6 cellular contexts compared by ENCODE assay signal in the genomic region with DNA sequence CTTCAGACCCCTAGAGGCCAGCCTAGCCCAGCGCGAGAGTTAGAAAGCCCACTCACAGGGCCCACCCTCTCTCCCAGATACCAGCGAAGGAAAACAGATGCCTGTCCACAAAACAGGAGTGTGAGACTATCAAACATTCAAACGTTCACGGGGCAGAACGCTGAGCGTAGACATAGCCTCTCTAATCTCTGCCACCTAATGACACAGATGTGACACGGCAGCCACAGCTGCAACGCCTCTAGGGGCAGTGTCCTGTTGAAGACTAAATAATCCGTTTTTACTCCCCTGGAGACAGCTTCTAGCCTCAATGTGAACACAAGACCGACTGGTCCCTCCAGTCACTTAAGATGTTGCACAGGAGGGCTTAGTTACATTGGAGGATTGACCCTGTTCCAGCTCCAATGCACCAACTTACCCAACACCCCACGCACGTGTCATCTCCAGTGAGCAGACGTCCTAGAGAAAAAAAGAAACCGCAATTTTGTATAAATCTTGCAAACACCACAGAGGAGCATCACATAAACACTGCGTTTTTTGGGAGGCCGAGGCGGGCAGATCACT. TPM values are rescaled to one million over a fixed set of nuclear protein-coding genes. Genes with fewer than 3 reads are reported as not detected.
DNase-seq lines count a peak whose midpoint lies in the region; ATAC-seq, FAIRE-seq and TF ChIP-seq lines count a peak whose summit lies in the region.

No MANE protein-coding gene starts in this region.

- no peak for FAIRE-seq in H1 (lab: Jason Lieb, UNC)

- H3K23ac ChIP-seq in H1 (ENCODE audit: insufficient read length) = no peak overlapping the region

- H3K9me3 ChIP-seq in ES-I3 (ENCODE audit: control insufficient read depth, insufficient read depth, low read length) (no peaks in the 10 kb centered on the region), RWPE2 (ENCODE audit: severe bottlenecking) (no peaks in the 10 kb centered on the region), H1 (ENCODE audit: insufficient read depth in 2 of 2, low read depth in 1 of 2, low read length in 1 of 2) (no peaks in the 10 kb centered on the region), skeletal muscle satellite cell (replicated peaks; ENCODE audit: low read length) (no peaks in the 10 kb centered on the region)

- no peak for TF ChIP-seq EP300 in H1 (IDR thresholded peaks at IDR 0.05; ENCODE audit: borderline replicate concordance in 1 of 2, low read depth in 2 of 2, low read length in 2 of 2)

- no peak overlapping the region for H2BK120ac ChIP-seq in H1 (replicated peaks; ENCODE audit: low read depth, low read length)

- H3K27ac ChIP-seq in RWPE2 (ENCODE audit: poor library complexity, severe bottlenecking) (peak overlapping the region; percentile 68), H1 (ENCODE audit: low read depth, low read length) (no peak overlapping the region)

- H2BK5ac ChIP-seq in H1 (ENCODE audit: low read depth, low read length) = no peak overlapping the region

- no peak for DNase-seq in RWPE2 (ENCODE audit: low spot score)
- DNase-seq in H1 (ENCODE audit: low read depth in 1 of 2, low spot score in 2 of 2) = no peak
- no peak for DNase-seq in foreskin melanocyte

- H3K27me3 ChIP-seq in RWPE2 (ENCODE audit: insufficient read depth, poor library complexity, severe bottlenecking) (no peaks in the 10 kb centered on the region), H1 (replicated peaks in 1 of 4; ENCODE audit: control insufficient read depth in 3 of 4, extremely low read depth in 1 of 4, insufficient read depth in 3 of 4, low read length in 3 of 4) (peaks cover 0 to 9% (median 5%) of the 10 kb centered on the region in 4 experiments; a peak in 5 of 7 replicates), skeletal muscle satellite cell (ENCODE audit: control insufficient read depth, insufficient read depth, low read length) (no peaks in the 10 kb centered on the region)

- WGBS in H1 (ENCODE audit: extremely low coverage in 1 of 2, insufficient coverage in 1 of 2, insufficient read length in 1 of 2, insufficient replicate concordance in 2 of 2, low coverage in 1 of 2, low lambda C conversion rate in 2 of 2, missing lambda C conversion rate in 1 of 2), 2 experiments = 62% methylated on average over 18 of the region's 18 CpGs; no CpG with 5 or more reads in 1 of the 2 experiments

- peak overlapping the region; percentile 88 to 90 for H3K4me2 ChIP-seq in H1 (ENCODE audit: insufficient read depth in 1 of 2, low read depth in 2 of 2, low read length in 2 of 2)
- H3K4me2 ChIP-seq in skeletal muscle satellite cell (ENCODE audit: low read length) = peak overlapping the region; percentile 99

- no peak overlapping the region for H4K5ac ChIP-seq in H1 (ENCODE audit: insufficient read length, low read depth, low read length)

- TF ChIP-seq POLR2A in H1 (IDR thresholded peaks at IDR 0.05; ENCODE audit: control extremely low read depth in 1 of 2, low read depth in 2 of 2, low read length in 2 of 2) = no peak

- H3K79me2 ChIP-seq in H1 (ENCODE audit: control insufficient read depth in 1 of 2, insufficient read depth in 2 of 2, low read length in 2 of 2) = peaks cover 8 to 36% of the 10 kb centered on the region in 2 experiments

- no peak overlapping the region for H2AK5ac ChIP-seq in H1 (ENCODE audit: low read depth, low read length)

- POLR2A ChIA-PET in H1 (lab: Charles Lee; ENCODE audit: partially characterized antibody) = interaction anchor here (0.5 to 14.1 kb wide), 23 partner anchors 10 to 705 kb away, joined by 3 to 223 read pairs (median 5); a partner anchor contains a TSS

- H2AFZ ChIP-seq in H1 (ENCODE audit: low read length) = no peak overlapping the region

- no peak overlapping the region for H2BK20ac ChIP-seq in H1 (ENCODE audit: low read length)

- no peak overlapping the region for H2BK15ac ChIP-seq in H1 (ENCODE audit: low read length)

- ATAC-seq in RWPE2 (ENCODE audit: low read depth) = no peak
- no peak for ATAC-seq in HG03571 (IDR thresholded peaks at IDR 0.05; ENCODE audit: unreplicated experiment)

- H4K8ac ChIP-seq in H1 (ENCODE audit: extremely low read depth, insufficient read depth, low read length) = no peak overlapping the region

- peaks cover 12% of the 10 kb centered on the region for H3K79me1 ChIP-seq in H1 (ENCODE audit: low read depth, low read length)

- H3K4me1 ChIP-seq in ES-I3 (ENCODE audit: insufficient read depth, low read length) (peaks cover 4% of the 10 kb centered on the region; the same call in 1 of the 2 replicates), RWPE2 (ENCODE audit: insufficient read depth, poor library complexity, severe bottlenecking) (peaks cover 14% of the 10 kb centered on the region), H1 (replicated peaks in 1 of 4; ENCODE audit: control insufficient read depth in 3 of 4, insufficient read depth in 4 of 4, low read length in 3 of 4) (peaks cover 3 to 16% (median 5%) of the 10 kb centered on the region in 4 experiments), skeletal muscle satellite cell (ENCODE audit: control insufficient read depth, insufficient read depth, low read length) (peaks cover 25% of the 10 kb centered on the region)

- no peak overlapping the region for H3K14ac ChIP-seq in H1 (ENCODE audit: insufficient read length)

- TF ChIP-seq RAD21 in H1 (IDR thresholded peaks at IDR 0.05 in 1 of 2, conservative IDR thresholded peaks at IDR 0.05 in 1 of 2; ENCODE audit: low read depth in 2 of 2, low read length in 2 of 2) = no peak

- no peak overlapping the region for H4K91ac ChIP-seq in H1 (replicated peaks; ENCODE audit: insufficient read length, low read length)

- H3K4me3 ChIP-seq in RWPE2 (ENCODE audit: severe bottlenecking) (peak overlapping the region; percentile 63), H1 (ENCODE audit: extremely low read depth in 1 of 4, insufficient read depth in 2 of 4, low read depth in 3 of 4, low read length in 4 of 4) (peak overlapping the region; percentile 89 to 98 (median 95)), skeletal muscle satellite cell (ENCODE audit: low read length) (peak overlapping the region; percentile 96)

- H2BK12ac ChIP-seq in H1 (ENCODE audit: low read depth, low read length) = no peak overlapping the region

- no peak overlapping the region for H3K18ac ChIP-seq in H1 (ENCODE audit: extremely low read depth, low read length)

- no peak overlapping the region for H3K56ac ChIP-seq in H1 (replicated peaks; ENCODE audit: insufficient read length, low read depth, low read length)

- peaks cover 26 to 39% of the 10 kb centered on the region in 2 experiments for H4K20me1 ChIP-seq in H1 (replicated peaks in 1 of 2; ENCODE audit: control insufficient read depth in 1 of 2, insufficient read depth in 2 of 2, low read length in 2 of 2)

- H3K23me2 ChIP-seq in H1 (ENCODE audit: low read depth, low read length) = peaks cover 13% of the 10 kb centered on the region; the same call in 1 of the 2 replicates

- CTCF ChIA-PET in H1 (lab: Charles Lee; ENCODE audit: partially characterized antibody) = interaction anchor here (0.7 to 6.8 kb wide), 8 partner anchors 10 to 249 kb away, joined by 3 to 62 read pairs (median 3); no protein-coding TSS in a partner anchor

- H3K4ac ChIP-seq in H1 (replicated peaks; ENCODE audit: insufficient read length, low read depth, low read length) = no peak overlapping the region

- H3K9ac ChIP-seq in ES-I3 (ENCODE audit: low read depth, low read length) (peak overlapping the region; percentile 87; the same call in 1 of the 2 replicates), H1 (replicated peaks in 1 of 4; ENCODE audit: extremely low read depth in 1 of 4, low read depth in 3 of 4, low read length in 3 of 4) (peak overlapping the region in 3 of 4 experiments; percentile 0 to 42 (median 16); a peak in 3 of 7 replicates), skeletal muscle satellite cell (ENCODE audit: low read depth, low read length) (peak overlapping the region; percentile 95)

- TF ChIP-seq CTCF in RWPE2 (IDR thresholded peaks at IDR 0.05; ENCODE audit: poor library complexity, severe bottlenecking) = peak; percentile 43
- peak in 2 of 3 experiments; percentile 57 to 58; a peak in 3 of 4 replicates for TF ChIP-seq CTCF in H1 (IDR thresholded peaks at IDR 0.05; ENCODE audit: control extremely low read depth in 1 of 3, insufficient read depth in 1 of 3, low read depth in 1 of 3, low read length in 3 of 3)

- H3K36me3 ChIP-seq in ES-I3 (ENCODE audit: insufficient read depth, low read length) (peaks cover 20% of the 10 kb centered on the region), RWPE2 (ENCODE audit: low read depth) (peaks cover 42% of the 10 kb centered on the region), H1 (ENCODE audit: control insufficient read depth in 2 of 4, insufficient read depth in 4 of 4, low read length in 3 of 4) (peaks cover 19 to 46% (median 35%) of the 10 kb centered on the region in 4 experiments), skeletal muscle satellite cell (ENCODE audit: insufficient read depth, low read length) (peaks cover 44% of the 10 kb centered on the region)

RNA-seq across cellular contexts. Expression of a gene that starts 14.3 kb away (rescaled TPM):
- total RNA-seq in H1 (2021; fragmentation: NEBNext Ultra II Directional; extraction: Animal tissue kit (Norgen Biotek cat#: 25700)) = 32.3 and 35.3 TPM in 2 replicates
- 64.8 and 78.8 TPM in 2 replicates for polyA plus RNA-seq in H1 (2011; rRNA removed)
- 58.4 TPM for polyA plus RNA-seq in H1 (2011; cell fraction: cytosol; rRNA removed)
- 75.1 TPM for polyA plus RNA-seq in H1 (2011; cell fraction: nucleus; rRNA removed)
- 19.5 to 34.6 TPM (median 30.7 TPM) in 4 replicates for polyA plus RNA-seq in H1 (2012, experiment 1 of 2)
- polyA plus RNA-seq in H1 (2012, experiment 2 of 2) = 28.6 TPM
- polyA plus RNA-seq in H1 (2013, experiment 1 of 2) = 28.2 TPM
- 28.5 TPM for polyA plus RNA-seq in H1 (2013, experiment 2 of 2)
- polyA minus RNA-seq in H1 (2011; rRNA and poly(A)+ RNA removed) = 13.3 and 14.7 TPM in 2 replicates
- polyA minus RNA-seq in H1 (2011; cell fraction: cytosol; rRNA and poly(A)+ RNA removed) = 22.6 TPM
- 19.6 TPM for polyA minus RNA-seq in H1 (2011; cell fraction: nucleus; rRNA and poly(A)+ RNA removed)
- 0.51 TPM in 1 of 2 replicates, not detected in the other for total RNA-seq in skeletal muscle satellite cell (2012; rRNA removed)

RNA-seq across cellular contexts. Expression of a gene that starts 16.0 kb away (rescaled TPM):
- 2.8 and 4.8 TPM in 2 replicates for total RNA-seq in H1 (2021; fragmentation: NEBNext Ultra II Directional; extraction: Animal tissue kit (Norgen Biotek cat#: 25700))
- polyA plus RNA-seq in H1 (2011; rRNA removed) = 2.6 and 3.5 TPM in 2 replicates
- polyA plus RNA-seq in H1 (2011; cell fraction: cytosol; rRNA removed) = 3.5 TPM
- polyA plus RNA-seq in H1 (2011; cell fraction: nucleus; rRNA removed) = 3.0 TPM
- polyA plus RNA-seq in H1 (2012, experiment 1 of 2) = 1.1 to 2.7 TPM (median 2.4 TPM) in 4 replicates
- 2.3 TPM for polyA plus RNA-seq in H1 (2012, experiment 2 of 2)
- 2.1 TPM for polyA plus RNA-seq in H1 (2013, experiment 1 of 2)
- polyA plus RNA-seq in H1 (2013, experiment 2 of 2) = 2.0 TPM
- polyA minus RNA-seq in H1 (2011; rRNA and poly(A)+ RNA removed) = 0.98 and 1.5 TPM in 2 replicates
- polyA minus RNA-seq in H1 (2011; cell fraction: cytosol; rRNA and poly(A)+ RNA removed) = 2.1 TPM
- polyA minus RNA-seq in H1 (2011; cell fraction: nucleus; rRNA and poly(A)+ RNA removed) = 0.60 TPM
- not detected in 2 replicates for total RNA-seq in skeletal muscle satellite cell (2012; rRNA removed)

RNA-seq across cellular contexts. Expression of a gene that starts 21.6 kb away (rescaled TPM):
- not detected in 2 replicates for total RNA-seq in H1 (2021; fragmentation: NEBNext Ultra II Directional; extraction: Animal tissue kit (Norgen Biotek cat#: 25700))
- not detected in 2 replicates for polyA plus RNA-seq in H1 (2011; rRNA removed)
- polyA plus RNA-seq in H1 (2011; cell fraction: cytosol; rRNA removed) = not detected
- polyA plus RNA-seq in H1 (2011; cell fraction: nucleus; rRNA removed) = not detected
- not detected in 4 replicates for polyA plus RNA-seq in H1 (2012, experiment 1 of 2)
- not detected for polyA plus RNA-seq in H1 (2012, experiment 2 of 2)
- polyA plus RNA-seq in H1 (2013, experiment 1 of 2) = not detected
- not detected for polyA plus RNA-seq in H1 (2013, experiment 2 of 2)
- not detected in 2 replicates for polyA minus RNA-seq in H1 (2011; rRNA and poly(A)+ RNA removed)
- not detected for polyA minus RNA-seq in H1 (2011; cell fraction: cytosol; rRNA and poly(A)+ RNA removed)
- polyA minus RNA-seq in H1 (2011; cell fraction: nucleus; rRNA and poly(A)+ RNA removed) = not detected
- not detected in 2 replicates for total RNA-seq in skeletal muscle satellite cell (2012; rRNA removed)

RNA-seq across cellular contexts. Expression of a gene that starts 31.3 kb away (rescaled TPM):
- total RNA-seq in H1 (2021; fragmentation: NEBNext Ultra II Directional; extraction: Animal tissue kit (Norgen Biotek cat#: 25700)) = not detected in 2 replicates
- 0.14 TPM in 1 of 2 replicates, not detected in the other for polyA plus RNA-seq in H1 (2011; rRNA removed)
- polyA plus RNA-seq in H1 (2011; cell fraction: cytosol; rRNA removed) = 0.05 TPM
- polyA plus RNA-seq in H1 (2011; cell fraction: nucleus; rRNA removed) = 0.31 TPM
- polyA plus RNA-seq in H1 (2012, experiment 1 of 2) = 0.07 TPM in 1 of 4 replicates, not detected in the others
- not detected for polyA plus RNA-seq in H1 (2012, experiment 2 of 2)
- not detected for polyA plus RNA-seq in H1 (2013, experiment 1 of 2)
- polyA plus RNA-seq in H1 (2013, experiment 2 of 2) = 0.02 TPM
- not detected in 2 replicates for polyA minus RNA-seq in H1 (2011; rRNA and poly(A)+ RNA removed)
- not detected for polyA minus RNA-seq in H1 (2011; cell fraction: cytosol; rRNA and poly(A)+ RNA removed)
- not detected for polyA minus RNA-seq in H1 (2011; cell fraction: nucleus; rRNA and poly(A)+ RNA removed)
- total RNA-seq in skeletal muscle satellite cell (2012; rRNA removed) = not detected in 2 replicates

RNA-seq across cellular contexts. Expression of a gene that starts 37.6 kb away (rescaled TPM):
- total RNA-seq in H1 (2021; fragmentation: NEBNext Ultra II Directional; extraction: Animal tissue kit (Norgen Biotek cat#: 25700)) = 0.47 and 0.61 TPM in 2 replicates
- polyA plus RNA-seq in H1 (2011; rRNA removed) = 0.08 and 0.25 TPM in 2 replicates
- 0.16 TPM for polyA plus RNA-seq in H1 (2011; cell fraction: cytosol; rRNA removed)
- polyA plus RNA-seq in H1 (2011; cell fraction: nucleus; rRNA removed) = 0.39 TPM
- 0.28 to 0.73 TPM (median 0.38 TPM) in 4 replicates for polyA plus RNA-seq in H1 (2012, experiment 1 of 2)
- 0.80 TPM for polyA plus RNA-seq in H1 (2012, experiment 2 of 2)
- 0.18 TPM for polyA plus RNA-seq in H1 (2013, experiment 1 of 2)
- polyA plus RNA-seq in H1 (2013, experiment 2 of 2) = 0.22 TPM
- polyA minus RNA-seq in H1 (2011; rRNA and poly(A)+ RNA removed) = not detected in 2 replicates
- polyA minus RNA-seq in H1 (2011; cell fraction: cytosol; rRNA and poly(A)+ RNA removed) = not detected
- polyA minus RNA-seq in H1 (2011; cell fraction: nucleus; rRNA and poly(A)+ RNA removed) = 0.30 TPM
- total RNA-seq in skeletal muscle satellite cell (2012; rRNA removed) = not detected in 2 replicates

Comparison
In these comparisons a context has a peak if more than half of its experiments do, and no peak if none do; other contexts are left out.
1. H3K9ac ChIP-seq: peak in every context shown above with its lines; median percentile 95 in skeletal muscle satellite cell; 87 in ES-I3; 16 in H1.